In the genomic region with DNA sequence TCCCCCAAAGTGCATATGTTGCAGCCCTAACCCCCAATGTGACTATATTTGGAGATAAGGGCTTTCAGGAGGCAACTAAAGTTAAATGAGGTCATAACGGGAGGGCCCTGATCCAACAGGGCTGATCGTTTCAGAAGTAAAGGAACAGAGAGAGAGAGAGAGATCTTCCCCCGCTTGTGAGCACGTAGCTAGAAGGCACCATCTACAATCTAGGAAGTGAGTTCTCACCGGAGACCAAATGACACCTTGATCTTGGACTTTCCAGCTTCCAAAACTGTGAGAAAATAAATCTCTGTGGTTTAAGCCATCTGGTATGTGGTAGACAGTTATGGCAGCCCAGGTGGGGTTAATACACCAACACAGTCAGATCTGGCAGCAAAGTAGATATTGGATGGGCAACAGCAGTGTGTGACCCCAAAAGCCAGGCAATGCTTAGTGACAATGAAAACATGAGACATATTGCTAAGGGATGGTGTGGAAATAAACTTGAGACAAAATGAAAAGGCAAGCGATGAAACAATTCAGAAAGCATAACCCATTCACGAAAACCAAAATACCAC, we compare ENCODE assay signal across 12 cellular contexts.
"Had no signal": no experiment of that assay in that cellular context is flagged by ENCODE, and none has a peak within 500 bp of the region (broad histone marks: within the 10 kb centered on the region; RNA-seq: fewer than 3 reads in every experiment).

No MANE protein-coding gene starts in this region.

- H3K36me3 ChIP-seq: HAP-1 had no signal

- DNase-seq: HFFc6, Karpas-422, KG1 had no signal

- H3K4me3 Mint-ChIP-seq: GM23338, HFFc6 had no signal

- H3K9me3 ChIP-seq: HAP-1 had no signal

- H3K4me1 ChIP-seq: HAP-1 had no signal

- FAIRE-seq: H1, H54, HepG2, K562 had no signal

- ATAC-seq: GM23338, HCT116, HepG2, K562 had no signal

- H3K27ac ChIP-seq: HL-60 had no signal

- H3K36me3 Mint-ChIP-seq: IgD-negative memory B cell had no signal

- H3K4me3 ChIP-seq: GM23338, HAP-1, K562 had no signal

- H3K4me2 ChIP-seq: GM23338 had no signal

- H3K4me1 Mint-ChIP-seq: GM23338, IgD-negative memory B cell had no signal

- H3K9me3 Mint-ChIP-seq: GM23338 had no signal

- H3K27ac Mint-ChIP-seq: GM23338, HFFc6, IgD-negative memory B cell had no signal

- H2AFZ ChIP-seq: GM23338 had no signal
